In genomic region chr9:135610290-135611141, GRCh38 we compare ENCODE assay signal across 21 cellular contexts. TPM values are rescaled to one million over a fixed set of nuclear protein-coding genes. Genes with fewer than 3 reads are reported as not detected.
"Had no signal": no experiment of that assay in that cellular context is flagged by ENCODE, and none has a peak within 500 bp of the region (broad histone marks: within the 10 kb centered on the region; RNA-seq: fewer than 3 reads in every experiment).

No MANE protein-coding gene starts in this region.

- H3K27ac Mint-ChIP-seq: activated naive CD4-positive, alpha-beta T cell treated with anti-CD3 and anti-CD28 coated beads for 36 hours; activated T-helper 17 cell treated with anti-CD3 and anti-CD28 coated beads, Interleukin-2, amount 50 U/mL, for 72 hours had no signal

- H3K4me1 ChIP-seq: gastrocnemius medialis, heart left ventricle, stomach, upper lobe of left lung had no signal

- DNase-seq: activated CD4-positive, alpha-beta T cell treated with anti-CD3 and anti-CD28 coated beads, Interleukin-2, amount 50 U/mL, for 4 hours; activated naive CD4-positive, alpha-beta T cell treated with anti-CD3 and anti-CD28 coated beads for 36 hours; activated T-cell treated with anti-CD3 and anti-CD28 coated beads, Interleukin-2, amount 50 U/mL, for 1 hour; brain microvascular endothelial cell; erythroblast; gastrocnemius medialis; left ventricle myocardium superior; retina; SHP77 treated with DMSO at 0.1 percent for 48 hours; stimulated activated CD4-positive, alpha-beta T cell treated with anti-CD3 and anti-CD28 coated beads, Interleukin-2, amount 100 ng/mL, for 48 hours; stomach; T1000 had no signal

- H3K4me3 ChIP-seq: coronary artery, gastrocnemius medialis, heart left ventricle, skin epidermis, stomach, upper lobe of left lung had no signal

- H3K27me3 ChIP-seq: brain microvascular endothelial cell, upper lobe of left lung had no signal

- H3K4me3 Mint-ChIP-seq: activated naive CD4-positive, alpha-beta T cell treated with anti-CD3 and anti-CD28 coated beads for 36 hours; activated T-helper 17 cell treated with anti-CD3 and anti-CD28 coated beads, Interleukin-2, amount 50 U/mL, for 72 hours; central memory CD8-positive, alpha-beta T cell had no signal

- H3K4me1 Mint-ChIP-seq: activated T-helper 17 cell treated with anti-CD3 and anti-CD28 coated beads, Interleukin-2, amount 50 U/mL, for 72 hours; central memory CD8-positive, alpha-beta T cell had no signal

- H3K27ac ChIP-seq: brain microvascular endothelial cell, coronary artery, gastrocnemius medialis, heart left ventricle, skin epidermis, stomach, upper lobe of left lung had no signal

- H3K9me3 Mint-ChIP-seq: activated naive CD4-positive, alpha-beta T cell treated with anti-CD3 and anti-CD28 coated beads for 36 hours; activated T-helper 17 cell treated with anti-CD3 and anti-CD28 coated beads, Interleukin-2, amount 50 U/mL, for 72 hours; central memory CD8-positive, alpha-beta T cell had no signal

- H3K36me3 ChIP-seq: brain microvascular endothelial cell, gastrocnemius medialis, heart left ventricle, stomach, upper lobe of left lung had no signal

- H3K9me3 ChIP-seq: gastrocnemius medialis, heart left ventricle, stomach, upper lobe of left lung had no signal

RNA-seq across cellular contexts. Expression of gene GLT6D1, which starts 28.8 kb away (rescaled TPM):
- total RNA-seq: activated naive CD4-positive, alpha-beta T cell treated with anti-CD3 and anti-CD28 coated beads for 36 hours; activated T-helper 17 cell treated with anti-CD3 and anti-CD28 coated beads, Interleukin-2, amount 50 U/mL, for 72 hours; aorta; gastrocnemius medialis; heart left ventricle; left ventricle myocardium superior; stomach; T-helper 1 cell treated with Interleukin-12 subunit alpha and Interleukin-12 subunit beta and Interleukin-4 antibody, amounts not matched to agents 30 ng/mL and 1 ng/mL, for 36 hours; temporal lobe; upper lobe of left lung had no signal
- polyA plus RNA-seq: aorta, heart left ventricle, stomach had no signal

RNA-seq across cellular contexts. Expression of gene PAEP, which starts 49.0 kb away (rescaled TPM):
- total RNA-seq: activated naive CD4-positive, alpha-beta T cell treated with anti-CD3 and anti-CD28 coated beads for 36 hours; activated T-helper 17 cell treated with anti-CD3 and anti-CD28 coated beads, Interleukin-2, amount 50 U/mL, for 72 hours; aorta; gastrocnemius medialis; heart left ventricle; left ventricle myocardium superior; stomach; T-helper 1 cell treated with Interleukin-12 subunit alpha and Interleukin-12 subunit beta and Interleukin-4 antibody, amounts not matched to agents 30 ng/mL and 1 ng/mL, for 36 hours; temporal lobe had no signal
- polyA plus RNA-seq: aorta, heart left ventricle, stomach had no signal

RNA-seq across cellular contexts. Expression of gene LCN9, which starts 52.6 kb away (rescaled TPM):
- total RNA-seq: activated naive CD4-positive, alpha-beta T cell treated with anti-CD3 and anti-CD28 coated beads for 36 hours; activated T-helper 17 cell treated with anti-CD3 and anti-CD28 coated beads, Interleukin-2, amount 50 U/mL, for 72 hours; aorta; gastrocnemius medialis; heart left ventricle; left ventricle myocardium superior; stomach; T-helper 1 cell treated with Interleukin-12 subunit alpha and Interleukin-12 subunit beta and Interleukin-4 antibody, amounts not matched to agents 30 ng/mL and 1 ng/mL, for 36 hours; temporal lobe; upper lobe of left lung had no signal
- polyA plus RNA-seq: aorta, heart left ventricle, stomach had no signal
